Comparison of ENCODE assay signal across 3 cellular contexts in the genomic region with DNA sequence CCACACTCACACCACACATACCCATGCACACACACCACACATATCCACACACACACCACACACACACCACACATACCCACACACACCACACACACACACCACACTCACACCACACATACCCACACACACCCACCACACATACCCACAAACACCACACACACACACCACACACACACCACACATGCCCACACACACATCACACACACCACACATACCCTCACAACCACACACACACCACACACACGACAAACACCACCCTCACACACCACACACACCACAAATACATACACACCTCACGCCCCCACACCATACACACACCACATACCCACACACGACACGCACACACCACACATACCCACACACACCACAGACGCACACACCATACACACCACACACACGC.
TF ChIP-seq lines count a peak whose summit lies in the region.

No MANE protein-coding gene starts in this region.

TF ChIP-seq in A549, 52 proteins besides CTCF, POLR2A, EP300 and RAD21:
- TF ChIP-seq EHMT2 (IDR thresholded peaks at IDR 0.05; ENCODE audit: low read depth) (no peak), CHD2 (IDR thresholded peaks at IDR 0.05; ENCODE audit: low read length, partially characterized antibody) (no peak), ZNF302 (CRISPR knock-in tag; IDR thresholded peaks at IDR 0.05) (no peak), EHF (CRISPR knock-in tag; IDR thresholded peaks at IDR 0.05) (no peak), KDM5A (IDR thresholded peaks at IDR 0.05) (no peak), TFCP2L1 (CRISPR knock-in tag; IDR thresholded peaks at IDR 0.05) (no peak), FOSB (CRISPR knock-in tag; IDR thresholded peaks at IDR 0.05) (no peak), NR3C1 (IDR thresholded peaks at IDR 0.05) (no peak)
- TF ChIP-seq, protein P1, sequence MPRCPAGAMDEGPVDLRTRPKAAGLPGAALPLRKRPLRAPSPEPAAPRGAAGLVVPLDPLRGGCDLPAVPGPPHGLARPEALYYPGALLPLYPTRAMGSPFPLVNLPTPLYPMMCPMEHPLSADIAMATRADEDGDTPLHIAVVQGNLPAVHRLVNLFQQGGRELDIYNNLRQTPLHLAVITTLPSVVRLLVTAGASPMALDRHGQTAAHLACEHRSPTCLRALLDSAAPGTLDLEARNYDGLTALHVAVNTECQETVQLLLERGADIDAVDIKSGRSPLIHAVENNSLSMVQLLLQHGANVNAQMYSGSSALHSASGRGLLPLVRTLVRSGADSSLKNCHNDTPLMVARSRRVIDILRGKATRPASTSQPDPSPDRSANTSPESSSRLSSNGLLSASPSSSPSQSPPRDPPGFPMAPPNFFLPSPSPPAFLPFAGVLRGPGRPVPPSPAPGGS (IDR thresholded peaks at IDR 0.05): no peak
- TF ChIP-seq, protein P2, sequence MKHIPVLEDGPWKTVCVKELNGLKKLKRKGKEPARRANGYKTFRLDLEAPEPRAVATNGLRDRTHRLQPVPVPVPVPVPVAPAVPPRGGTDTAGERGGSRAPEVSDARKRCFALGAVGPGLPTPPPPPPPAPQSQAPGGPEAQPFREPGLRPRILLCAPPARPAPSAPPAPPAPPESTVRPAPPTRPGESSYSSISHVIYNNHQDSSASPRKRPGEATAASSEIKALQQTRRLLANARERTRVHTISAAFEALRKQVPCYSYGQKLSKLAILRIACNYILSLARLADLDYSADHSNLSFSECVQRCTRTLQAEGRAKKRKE (CRISPR knock-in tag; IDR thresholded peaks at IDR 0.05; ENCODE audit: low read depth): no peak
- TF ChIP-seq, protein P3, sequence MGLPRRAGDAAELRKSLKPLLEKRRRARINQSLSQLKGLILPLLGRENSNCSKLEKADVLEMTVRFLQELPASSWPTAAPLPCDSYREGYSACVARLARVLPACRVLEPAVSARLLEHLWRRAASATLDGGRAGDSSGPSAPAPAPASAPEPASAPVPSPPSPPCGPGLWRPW (IDR thresholded peaks at IDR 0.05): no peak

TF ChIP-seq in IMR-90, 13 proteins besides CTCF, POLR2A, EP300 and RAD21:
- TF ChIP-seq CHD1 (IDR thresholded peaks at IDR 0.05; ENCODE audit: low read depth, low read length): no peak
- TF ChIP-seq RCOR1 (IDR thresholded peaks at IDR 0.05; ENCODE audit: insufficient replicate concordance, low read length): no peak
TF ChIP-seq in IMR-90: peak in this region for 0.

TF ChIP-seq in HepG2, 621 proteins besides CTCF, POLR2A, EP300 and RAD21:
- peak; percentile 91 for TF ChIP-seq HNRNPL (IDR thresholded peaks at IDR 0.05; ENCODE audit: low read depth, low read length)
- TF ChIP-seq, protein P4, sequence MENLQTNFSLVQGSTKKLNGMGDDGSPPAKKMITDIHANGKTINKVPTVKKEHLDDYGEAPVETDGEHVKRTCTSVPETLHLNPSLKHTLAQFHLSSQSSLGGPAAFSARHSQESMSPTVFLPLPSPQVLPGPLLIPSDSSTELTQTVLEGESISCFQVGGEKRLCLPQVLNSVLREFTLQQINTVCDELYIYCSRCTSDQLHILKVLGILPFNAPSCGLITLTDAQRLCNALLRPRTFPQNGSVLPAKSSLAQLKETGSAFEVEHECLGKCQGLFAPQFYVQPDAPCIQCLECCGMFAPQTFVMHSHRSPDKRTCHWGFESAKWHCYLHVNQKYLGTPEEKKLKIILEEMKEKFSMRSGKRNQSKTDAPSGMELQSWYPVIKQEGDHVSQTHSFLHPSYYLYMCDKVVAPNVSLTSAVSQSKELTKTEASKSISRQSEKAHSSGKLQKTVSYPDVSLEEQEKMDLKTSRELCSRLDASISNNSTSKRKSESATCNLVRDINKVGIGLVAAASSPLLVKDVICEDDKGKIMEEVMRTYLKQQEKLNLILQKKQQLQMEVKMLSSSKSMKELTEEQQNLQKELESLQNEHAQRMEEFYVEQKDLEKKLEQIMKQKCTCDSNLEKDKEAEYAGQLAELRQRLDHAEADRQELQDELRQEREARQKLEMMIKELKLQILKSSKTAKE (CRISPR knock-in tag; IDR thresholded peaks at IDR 0.05; ENCODE audit: borderline replicate concordance): 0 out of 2 replicates have a peak, but pooled peaks have one; percentile 15
- TF ChIP-seq DNMT3B (CRISPR knock-in tag; conservative IDR thresholded peaks at IDR 0.05): no peak
- TF ChIP-seq PITX1 (CRISPR knock-in tag; IDR thresholded peaks at IDR 0.05): no peak
